ENCODE assay signal across 25 cellular contexts in the genomic region with DNA sequence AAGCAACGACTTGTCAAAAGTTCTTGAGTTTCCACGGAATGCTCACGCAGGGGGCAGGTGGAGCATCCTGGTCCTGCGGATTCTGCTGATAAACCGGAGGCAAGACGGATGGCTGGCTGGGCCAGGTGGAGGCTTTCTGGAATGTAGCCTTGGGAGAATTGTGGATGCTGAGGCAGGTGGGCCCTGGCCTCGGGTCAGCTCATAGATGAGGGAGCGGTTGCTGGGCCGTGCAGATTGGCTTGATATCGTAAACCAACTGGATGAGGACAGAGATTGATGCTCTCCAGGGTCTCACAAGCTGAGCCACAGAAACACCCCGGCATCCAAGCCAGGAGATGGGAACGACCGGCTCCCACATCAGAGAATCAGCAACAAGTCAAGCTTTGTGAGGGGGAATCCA.
"Had no signal": no experiment of that assay in that cellular context is flagged by ENCODE, and none has a peak within 500 bp of the region (broad histone marks: within the 10 kb centered on the region; RNA-seq: fewer than 3 reads in every experiment).

No MANE protein-coding gene starts in this region.

- H3K27ac ChIP-seq: heart right ventricle, hepatocyte, left ventricle myocardium inferior, parathyroid adenoma, psoas muscle, right lobe of liver, skin epidermis, suprapubic skin, thoracic aorta, tibial artery, uterus had no signal

- ATAC-seq: heart right ventricle; mucosa of descending colon; naive thymus-derived CD4-positive, alpha-beta T cell; natural killer cell treated with Interleukin-12 subunit alpha and Interleukin-12 subunit beta and Interleukin-15 and Interleukin-18, amount 100 ng/mL, for 72 hours; psoas muscle; right lobe of liver had no signal

- H3K4me3 Mint-ChIP-seq: memory B cell; naive thymus-derived CD4-positive, alpha-beta T cell; natural killer cell treated with Interleukin-12 subunit alpha and Interleukin-12 subunit beta and Interleukin-15 and Interleukin-18, amount 100 ng/mL, for 72 hours; stimulated activated naive CD8-positive, alpha-beta T cell treated with anti-CD3 and anti-CD28 coated beads, Interleukin-15, Interleukin-2, amounts not matched to agents 100 ng/mL and 50 ng/mL, for 24 hours had no signal

- H3K27ac Mint-ChIP-seq: memory B cell; naive thymus-derived CD4-positive, alpha-beta T cell; natural killer cell treated with Interleukin-12 subunit alpha and Interleukin-12 subunit beta and Interleukin-15 and Interleukin-18, amount 100 ng/mL, for 72 hours; stimulated activated naive CD8-positive, alpha-beta T cell treated with anti-CD3 and anti-CD28 coated beads, Interleukin-15, Interleukin-2, amounts not matched to agents 100 ng/mL and 50 ng/mL, for 24 hours had no signal

- H3K36me3 Mint-ChIP-seq: memory B cell; natural killer cell treated with Interleukin-12 subunit alpha and Interleukin-12 subunit beta and Interleukin-15 and Interleukin-18, amount 100 ng/mL, for 72 hours had no signal

- H3K4me3 ChIP-seq: heart right ventricle, hepatocyte, left ventricle myocardium inferior, mucosa of descending colon, psoas muscle, right lobe of liver, skin epidermis, suprapubic skin, thoracic aorta, tibial artery, uterus had no signal

- H3K4me2 ChIP-seq: hepatocyte had no signal

- H3K27me3 Mint-ChIP-seq: memory B cell; naive thymus-derived CD4-positive, alpha-beta T cell; natural killer cell treated with Interleukin-12 subunit alpha and Interleukin-12 subunit beta and Interleukin-15 and Interleukin-18, amount 100 ng/mL, for 72 hours; stimulated activated naive CD8-positive, alpha-beta T cell treated with anti-CD3 and anti-CD28 coated beads, Interleukin-15, Interleukin-2, amounts not matched to agents 100 ng/mL and 50 ng/mL, for 24 hours had no signal

- H3K9me3 ChIP-seq: heart right ventricle, left ventricle myocardium inferior, mucosa of descending colon, psoas muscle, right lobe of liver, suprapubic skin, thoracic aorta, tibial artery, uterus had no signal

- H3K9ac ChIP-seq: parathyroid adenoma had no signal

- DNase-seq: heart right ventricle; islet precursor cell; left ventricle myocardium inferior; midbrain; naive thymus-derived CD4-positive, alpha-beta T cell; nucleus accumbens; right lobe of liver; stimulated activated CD4-positive, alpha-beta T cell treated with anti-CD3 and anti-CD28 coated beads, Interleukin-12 subunit alpha, Interleukin-12 subunit beta, amount 100 ng/mL, for 4 hours; stimulated activated CD4-positive, alpha-beta T cell treated with anti-CD3 and anti-CD28 coated beads, Interleukin-15, amount 100 ng/mL, for 24 hours; stimulated activated CD4-positive, alpha-beta T cell treated with anti-CD3 and anti-CD28 coated beads, Interleukin-2, amount 100 ng/mL, for 24 hours; stimulated activated CD4-positive, alpha-beta T cell treated with anti-CD3 and anti-CD28 coated beads, Interleukin-4, amount 100 ng/mL, for 1 hour; stimulated activated naive CD4-positive, alpha-beta T cell; tibial artery; trophoblast cell; uterus had no signal

- H2AFZ ChIP-seq: hepatocyte, parathyroid adenoma had no signal

- H3K4me1 ChIP-seq: left ventricle myocardium inferior, parathyroid adenoma, tibial artery, uterus had no signal

- H3K9me3 Mint-ChIP-seq: memory B cell; natural killer cell treated with Interleukin-12 subunit alpha and Interleukin-12 subunit beta and Interleukin-15 and Interleukin-18, amount 100 ng/mL, for 72 hours; stimulated activated naive CD8-positive, alpha-beta T cell treated with anti-CD3 and anti-CD28 coated beads, Interleukin-15, Interleukin-2, amounts not matched to agents 100 ng/mL and 50 ng/mL, for 24 hours had no signal

- H3K27me3 ChIP-seq: heart right ventricle, hepatocyte, right lobe of liver, suprapubic skin, uterus had no signal

- H3K36me3 ChIP-seq: heart right ventricle, left ventricle myocardium inferior, right lobe of liver, suprapubic skin, thoracic aorta, tibial artery, uterus had no signal
